In genomic region chr20:38290829-38291581, GRCh38 we compare ENCODE assay signal across 1 cellular context.
TF ChIP-seq lines count a peak whose summit lies in the region.

No MANE protein-coding gene starts in this region.

TF ChIP-seq in IMR-90, 13 proteins besides CTCF, POLR2A, EP300 and RAD21 (continued from another document):
- no peak for TF ChIP-seq USF2 (IDR thresholded peaks at IDR 0.05; ENCODE audit: low read depth, low read length)
- TF ChIP-seq RCOR1 (IDR thresholded peaks at IDR 0.05; ENCODE audit: insufficient replicate concordance, low read length): peak; percentile 13
- TF ChIP-seq MXI1 (IDR thresholded peaks at IDR 0.05; ENCODE audit: borderline replicate concordance, low read depth, low read length): no peak
- peak; percentile 86 for TF ChIP-seq SMC3 (IDR thresholded peaks at IDR 0.05; ENCODE audit: low read depth, low read length)
- TF ChIP-seq CHD1 (IDR thresholded peaks at IDR 0.05; ENCODE audit: low read depth, low read length): no peak; the same call in 1 of the 2 replicates
